Comparison of ENCODE assay signal across 24 cellular contexts in the genomic region with DNA sequence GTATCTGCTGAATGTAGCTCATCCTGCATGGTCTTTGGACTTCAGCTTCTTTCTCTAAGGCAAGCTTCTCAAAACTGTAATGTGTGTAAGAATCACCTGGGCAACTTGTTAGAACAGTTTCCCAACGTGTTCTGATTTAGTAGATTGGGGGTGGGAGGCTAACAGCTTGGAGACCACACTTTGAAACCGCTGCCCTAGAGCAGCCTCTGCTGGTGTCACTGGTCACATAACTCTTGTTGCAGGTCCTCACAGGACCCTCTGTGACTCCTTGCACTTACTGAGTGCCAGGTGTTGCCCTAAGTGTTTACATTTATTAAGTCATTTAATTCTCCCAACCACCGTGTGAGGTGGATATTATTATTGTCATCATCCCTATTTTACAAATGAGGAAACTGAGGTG. TPM values are rescaled to one million over a fixed set of nuclear protein-coding genes. Genes with fewer than 3 reads are reported as not detected.
"Had no signal": no experiment of that assay in that cellular context is flagged by ENCODE, and none has a peak within 500 bp of the region (broad histone marks: within the 10 kb centered on the region; RNA-seq: fewer than 3 reads in every experiment).

No MANE protein-coding gene starts in this region.

- ATAC-seq: activated CD8-positive, alpha-beta memory T cell treated with anti-CD3 and anti-CD28 coated beads, Interleukin-2, amount 10 ng/mL, durations not matched to agents 7 days and 5 days; activated T-cell treated with anti-CD3 and anti-CD28 coated beads, Interleukin-2, amount 50 U/mL, for 4 hours; PC-3 had no signal

- H3K27ac Mint-ChIP-seq: activated CD8-positive, alpha-beta memory T cell treated with anti-CD3 and anti-CD28 coated beads, Interleukin-2, amount 10 ng/mL, durations not matched to agents 7 days and 5 days; activated naive CD4-positive, alpha-beta T cell treated with anti-CD3 and anti-CD28 coated beads for 36 hours; activated naive CD8-positive, alpha-beta T cell; brain; T-helper 1 cell treated with Interleukin-12 subunit alpha and Interleukin-12 subunit beta and Interleukin-4 antibody, amounts not matched to agents 30 μg/mL and 1 μg/mL, for 36 hours had no signal

- H3K4me1 Mint-ChIP-seq: brain had no signal

- FAIRE-seq: astrocyte, RCC 7860 had no signal

- DNase-seq: activated CD4-positive, CD25-positive, alpha-beta regulatory T cell; activated CD8-positive, alpha-beta memory T cell treated with anti-CD3 and anti-CD28 coated beads, Interleukin-2, amount 10 ng/mL, durations not matched to agents 7 days and 5 days; activated gamma-delta T cell; activated naive CD4-positive, alpha-beta T cell treated with anti-CD3 and anti-CD28 coated beads for 36 hours; activated T-cell treated with anti-CD3 and anti-CD28 coated beads, Interleukin-2, amount 50 U/mL, for 4 hours; amygdala; KG1; NCI-H1092; NCI-H1417; NCI-H1694; NCI-H2029; NCI-H510A treated with DMSO at 0.1 percent for 48 hours; PC-3; SHP77; T-helper 9 cell had no signal

- H3K27me3 Mint-ChIP-seq: activated CD8-positive, alpha-beta memory T cell treated with anti-CD3 and anti-CD28 coated beads, Interleukin-2, amount 10 ng/mL, durations not matched to agents 7 days and 5 days; activated naive CD8-positive, alpha-beta T cell; central memory CD8-positive, alpha-beta T cell had no signal

- H3K4me3 Mint-ChIP-seq: activated CD8-positive, alpha-beta memory T cell treated with anti-CD3 and anti-CD28 coated beads, Interleukin-2, amount 10 ng/mL, durations not matched to agents 7 days and 5 days; activated naive CD4-positive, alpha-beta T cell treated with anti-CD3 and anti-CD28 coated beads for 36 hours; activated naive CD8-positive, alpha-beta T cell; activated T-cell treated with anti-CD3 and anti-CD28 coated beads, Interleukin-2, amount 50 U/mL, for 4 hours; brain; central memory CD8-positive, alpha-beta T cell; T-helper 1 cell treated with Interleukin-12 subunit alpha and Interleukin-12 subunit beta and Interleukin-4 antibody, amounts not matched to agents 30 μg/mL and 1 μg/mL, for 36 hours had no signal

- H3K36me3 Mint-ChIP-seq: brain had no signal

- H3K9me3 Mint-ChIP-seq: activated naive CD4-positive, alpha-beta T cell treated with anti-CD3 and anti-CD28 coated beads for 36 hours; activated T-cell treated with anti-CD3 and anti-CD28 coated beads, Interleukin-2, amount 50 U/mL, for 4 hours; central memory CD8-positive, alpha-beta T cell; T-helper 1 cell treated with Interleukin-12 subunit alpha and Interleukin-12 subunit beta and Interleukin-4 antibody, amounts not matched to agents 30 μg/mL and 1 μg/mL, for 36 hours had no signal

RNA-seq across cellular contexts. Expression of gene SLC35G3, which starts 9.9 kb away (rescaled TPM):
- total RNA-seq: activated CD8-positive, alpha-beta memory T cell treated with anti-CD3 and anti-CD28 coated beads, Interleukin-2, amount 10 ng/mL, durations not matched to agents 7 days and 5 days; activated naive CD4-positive, alpha-beta T cell treated with anti-CD3 and anti-CD28 coated beads for 36 hours; activated T-cell treated with anti-CD3 and anti-CD28 coated beads, Interleukin-2, amount 50 U/mL, for 4 hours; astrocyte; LHCN-M2; M059J; PC-3; SK-MEL-5 had no signal

RNA-seq across cellular contexts. Expression of gene UNC45B, which starts 36.7 kb away (rescaled TPM):
- total RNA-seq: activated T-cell treated with anti-CD3 and anti-CD28 coated beads, Interleukin-2, amount 50 U/mL, for 4 hours; PC-3; SK-MEL-5 had no signal
